ENCODE assay signal across 23 cellular contexts in genomic region chr12:4203772-4204376, GRCh38.
A peak's percentile ranks its signal among the peaks of the same experiment; 100 is the strongest.
DNase-seq lines count a peak whose midpoint lies in the region; ATAC-seq, FAIRE-seq and TF ChIP-seq lines count a peak whose summit lies in the region.
"Had no signal": no experiment of that assay in that cellular context is flagged by ENCODE, and none has a peak within 500 bp of the region (broad histone marks: within the 10 kb centered on the region; RNA-seq: fewer than 3 reads in every experiment).

No MANE protein-coding gene starts in this region.

- H3K36me3 ChIP-seq in suprapubic skin, result no peaks in the 10 kb centered on the region
- H3K36me3 ChIP-seq: uterus had no signal

- no peak overlapping the region for H3K4me3 ChIP-seq in NB4 (ENCODE audit: low read depth, low read length)
- H3K4me3 ChIP-seq in suprapubic skin, result no peak overlapping the region
- H3K4me3 ChIP-seq: lung, SK-N-MC, uterus had no signal

- H3K4me1 Mint-ChIP-seq in activated B cell treated with CpG ODN at 0.5 μM for 24 hours (peaks cover 53% of the 10 kb centered on the region), naive B cell (peaks cover 50 to 57% (median 52%) of the 10 kb centered on the region in 3 donors)
- H3K4me1 Mint-ChIP-seq: activated CD4-positive, alpha-beta T cell treated with anti-CD3 and anti-CD28 coated beads for 36 hours had no signal

- ATAC-seq in activated B cell treated with CpG ODN at 0.5 μM for 24 hours (ENCODE audit: low read depth) (peak; percentile 15), naive B cell (ENCODE audit: low read depth in 2 of 2) (peak; percentile 23 to 53), HG02973 (IDR thresholded peaks at IDR 0.05; ENCODE audit: unreplicated experiment) (no peak), HG02642 (IDR thresholded peaks at IDR 0.05; ENCODE audit: poor library complexity, unreplicated experiment) (no peak)
- ATAC-seq: activated CD4-positive, alpha-beta T cell treated with anti-CD3 and anti-CD28 coated beads for 36 hours; esophagus mucosa; naive thymus-derived CD4-positive, alpha-beta T cell; PC-3 had no signal

- TF ChIP-seq CTCF in NB4 (IDR thresholded peaks at IDR 0.05; ENCODE audit: low read depth, low read length), result no peak
- no peak for TF ChIP-seq CTCF in activated B cell treated with CpG ODN at 0.5 μM for 24 hours (IDR thresholded peaks at IDR 0.05)
- no peak for TF ChIP-seq CTCF in suprapubic skin (IDR thresholded peaks at IDR 0.05)

- POLR2A ChIA-PET in activated B cell treated with CpG ODN at 0.5 μM for 24 hours (lab: Charles Lee), result interaction anchor here (0.7 to 6.4 kb wide), 9 partner anchors 9 to 96 kb away, joined by 4 to 52 read pairs (median 7); partner anchors contain the start of gene CCND2

- peak overlapping the region; percentile 63 for H3K27ac Mint-ChIP-seq in activated B cell treated with CpG ODN at 0.5 μM for 24 hours
- H3K27ac Mint-ChIP-seq in naive B cell, result peak overlapping the region in 3 of 6 donors; percentile 21 to 54 (median 29)
- H3K27ac Mint-ChIP-seq: activated CD4-positive, alpha-beta T cell treated with anti-CD3 and anti-CD28 coated beads for 36 hours had no signal

- CTCF ChIA-PET in activated B cell treated with CpG ODN at 0.5 μM for 24 hours (lab: Charles Lee), result interaction anchor here (1.1 to 2.2 kb wide), 3 partner anchors 73 to 97 kb away, joined by 4 to 5 read pairs (median 4); no protein-coding TSS in a partner anchor

- peak; percentile 49 for FAIRE-seq in GM19239 (lab: Jason Lieb, UNC)

- DNase-seq in GM19239 (ENCODE audit: insufficient read length, low spot score) (no peak), NB4 (ENCODE audit: low read depth) (peak; percentile 51), activated B cell treated with CpG ODN at 0.5 μM for 24 hours (no peak), naive B cell (peak; percentile 56), caudate nucleus (lab: John Stamatoyannopoulos, UW) (no peak), suprapubic skin (ENCODE audit: low spot score in 2 of 2) (no peak)
- DNase-seq: activated CD4-positive, alpha-beta T cell treated with anti-CD3 and anti-CD28 coated beads for 36 hours; activated gamma-delta T cell treated with Interleukin-2 at 50 U/mL for 16 hours; amygdala; central memory CD4-positive, alpha-beta T cell; islet precursor cell; naive thymus-derived CD4-positive, alpha-beta T cell; NCI-H1930; NCI-H510A; PC-3; stimulated activated CD4-positive, alpha-beta T cell treated with anti-CD3 and anti-CD28 coated beads, Interleukin-4, amount 100 ng/mL, for 4 hours; T1000; uterus had no signal

- H3K27ac ChIP-seq in caudate nucleus (ENCODE audit: low read depth, low read length) (no peak overlapping the region), suprapubic skin (no peak overlapping the region)
- H3K27ac ChIP-seq: SK-N-MC, uterus had no signal

- intact Hi-C loops in activated B cell treated with CpG ODN at 0.5 μM for 24 hours (cut with micrococcal nuclease), result loop anchor here (1.0 kb wide), 1 partner anchor 11 kb away; no protein-coding TSS in a partner anchor

- H3K36me3 Mint-ChIP-seq in activated B cell treated with CpG ODN at 0.5 μM for 24 hours (ENCODE audit: low read depth) (no peaks in the 10 kb centered on the region), naive B cell (no peaks in the 10 kb centered on the region)
- H3K36me3 Mint-ChIP-seq: naive thymus-derived CD4-positive, alpha-beta T cell had no signal

- no peaks in the 10 kb centered on the region for H3K4me1 ChIP-seq in suprapubic skin
- H3K4me1 ChIP-seq: uterus had no signal

- 65% methylated on average over 3 of the region's 3 CpGs for WGBS in suprapubic skin

- peaks cover 25% of the 10 kb centered on the region for H3K27me3 ChIP-seq in suprapubic skin
- H3K27me3 ChIP-seq: uterus had no signal

- H3K4me3 Mint-ChIP-seq in activated B cell treated with CpG ODN at 0.5 μM for 24 hours, result peak overlapping the region; percentile 1
- H3K4me3 Mint-ChIP-seq in naive B cell, result peak overlapping the region in 7 of 8 donors; percentile 1 to 82 (median 55)
- H3K4me3 Mint-ChIP-seq: activated CD4-positive, alpha-beta T cell treated with anti-CD3 and anti-CD28 coated beads for 36 hours; naive thymus-derived CD4-positive, alpha-beta T cell had no signal

- no peaks in the 10 kb centered on the region for H3K9me3 ChIP-seq in suprapubic skin
- H3K9me3 ChIP-seq: uterus had no signal

- TF ChIP-seq POLR2A in NB4 (IDR thresholded peaks at IDR 0.05; ENCODE audit: extremely low read depth, insufficient read length) (no peak), suprapubic skin (IDR thresholded peaks at IDR 0.05) (no peak)

- H3K27me3 Mint-ChIP-seq in activated B cell treated with CpG ODN at 0.5 μM for 24 hours (no peaks in the 10 kb centered on the region), naive B cell (no peaks in the 10 kb centered on the region)
- H3K27me3 Mint-ChIP-seq: activated CD4-positive, alpha-beta T cell treated with anti-CD3 and anti-CD28 coated beads for 36 hours had no signal

- no peak for TF ChIP-seq EP300 in suprapubic skin (IDR thresholded peaks at IDR 0.05)

- H3K9me3 Mint-ChIP-seq in activated B cell treated with CpG ODN at 0.5 μM for 24 hours (no peaks in the 10 kb centered on the region), naive B cell (no peaks in the 10 kb centered on the region)
- H3K9me3 Mint-ChIP-seq: naive thymus-derived CD4-positive, alpha-beta T cell had no signal

Comparison
In these comparisons a context has a peak if more than half of its experiments do, and no peak if none do; other contexts are left out.
1. DNase-seq: peak in NB4 (single experiment) and naive B cell (single experiment); none in GM19239 (single experiment), activated B cell treated with CpG ODN at 0.5 μM for 24 hours (single experiment), caudate nucleus (0 of 61) and suprapubic skin (0 of 2).
2. ATAC-seq: peak in activated B cell treated with CpG ODN at 0.5 μM for 24 hours (single experiment) and naive B cell (2 of 2); none in HG02973 (single experiment) and HG02642 (single experiment).